Comparison of ENCODE assay signal across 8 cellular contexts in genomic region chr5:78964889-78965288, GRCh38. TPM values are rescaled to one million over a fixed set of nuclear protein-coding genes. Genes with fewer than 3 reads are reported as not detected.
DNase-seq lines count a peak whose midpoint lies in the region; ATAC-seq and TF ChIP-seq lines count a peak whose summit lies in the region.

No MANE protein-coding gene starts in this region.

- no peak for TF ChIP-seq POLR2A in gastroesophageal sphincter (IDR thresholded peaks at IDR 0.05)

- H3K4me1 ChIP-seq in gastroesophageal sphincter, result no peaks in the 10 kb centered on the region

- ATAC-seq in gastroesophageal sphincter, result no peak
- ATAC-seq in sciatic nerve, result peak; percentile 88
- ATAC-seq in GM18511 (IDR thresholded peaks at IDR 0.05; ENCODE audit: unreplicated experiment), result no peak

- TF ChIP-seq CTCF in gastroesophageal sphincter (IDR thresholded peaks at IDR 0.05), result peak in 3 of 4 experiments; percentile 32 to 54 (median 48)

- no peak for TF ChIP-seq EP300 in gastroesophageal sphincter (IDR thresholded peaks at IDR 0.05)

- intact Hi-C loops in sciatic nerve (cut with DNase I), result loop anchor here (10.0 kb wide), 1 partner anchor 420 kb away; no protein-coding TSS in a partner anchor

- no peaks in the 10 kb centered on the region for H3K9me3 ChIP-seq in gastroesophageal sphincter

- H3K36me3 ChIP-seq in gastroesophageal sphincter, result peaks cover 0 to 57% of the 10 kb centered on the region in 2 donors

- H3K4me3 ChIP-seq in gastroesophageal sphincter, result no peak overlapping the region

- no peaks in the 10 kb centered on the region for H3K27me3 ChIP-seq in gastroesophageal sphincter

- H3K27ac ChIP-seq in gastroesophageal sphincter, result no peak overlapping the region

- DNase-seq in EL, result peak; percentile 59
- peak; percentile 71 for DNase-seq in MV-4-11 (lab: John Stamatoyannopoulos, UW)
- peak; percentile 27 for DNase-seq in SKM-1 (lab: John Stamatoyannopoulos, UW; ENCODE audit: unreplicated experiment)
- DNase-seq in sciatic nerve (ENCODE audit: low spot score), result no peak
- no peak for DNase-seq in activated CD4-positive, alpha-beta T cell treated with anti-CD3 and anti-CD28 coated beads for 48 hours
- no peak for DNase-seq in activated CD8-positive, alpha-beta memory T cell treated with anti-CD3 and anti-CD28 coated beads, Interleukin-2, amount 50 U/mL, for 4 hours

- 43% methylated on average over 2 of the region's 2 CpGs for WGBS in gastroesophageal sphincter (ENCODE audit: low coverage in 1 of 2), 2 donors

RNA-seq across cellular contexts. Expression of gene ARSB, which starts 20.2 kb away (rescaled TPM):
- total RNA-seq in gastroesophageal sphincter, result 100 to 1,000 TPM in 1 of 4 donors, 10 to 100 TPM in 3; 23.0 to 109 (median 52.6) TPM
- total RNA-seq in sciatic nerve, result 7.0 TPM

Comparison
In these comparisons a context has a peak if more than half of its experiments do, and no peak if none do; other contexts are left out.
1. DNase-seq: peak in EL (single experiment), MV-4-11 (single experiment) and SKM-1 (single experiment); none in sciatic nerve (single experiment), activated CD4-positive, alpha-beta T cell treated with anti-CD3 and anti-CD28 coated beads for 48 hours (single experiment) and activated CD8-positive, alpha-beta memory T cell treated with anti-CD3 and anti-CD28 coated beads, Interleukin-2, amount 50 U/mL, for 4 hours (single experiment).